15 cellular contexts compared by ENCODE assay signal in genomic region chr6:148064406-148065134, GRCh38.
DNase-seq lines count a peak whose midpoint lies in the region; ATAC-seq and TF ChIP-seq lines count a peak whose summit lies in the region.
"Had no signal": no experiment of that assay in that cellular context is flagged by ENCODE, and none has a peak within 500 bp of the region (broad histone marks: within the 10 kb centered on the region; RNA-seq: fewer than 3 reads in every experiment).

No MANE protein-coding gene starts in this region.

- H3K27ac ChIP-seq in cardiac muscle cell (no peak overlapping the region), left ventricle myocardium inferior (replicated peaks) (no peak overlapping the region)
- H3K27ac ChIP-seq: HL-60 had no signal

- intact Hi-C loops in left ventricle myocardium inferior (cut with micrococcal nuclease) = no loop called here

- no peaks in the 10 kb centered on the region for H3K9me3 ChIP-seq in cardiac muscle cell (ENCODE audit: low read depth)
- H3K9me3 ChIP-seq in left ventricle myocardium inferior (replicated peaks) = peaks cover 24% of the 10 kb centered on the region

- H3K27me3 ChIP-seq in cardiac muscle cell (no peaks in the 10 kb centered on the region), left ventricle myocardium inferior (ENCODE audit: low read depth) (peaks cover 11% of the 10 kb centered on the region)

- ATAC-seq in HG03432 (IDR thresholded peaks at IDR 0.05; ENCODE audit: unreplicated experiment) = no peak
- ATAC-seq: GM12878 had no signal

- H3K4me3 ChIP-seq in cardiac muscle cell = no peak overlapping the region
- H3K4me3 ChIP-seq in left ventricle myocardium inferior = no peak overlapping the region
- H3K4me3 ChIP-seq: GM12878 had no signal

- in situ Hi-C loops in ACHN (cut with HindIII; ENCODE audit: low pct_ligation_motif_present, low pct_unique_long_range_greater_than_20kb, low sequenced_read_pairs) = no loop called here

- DNase-seq in cardiac muscle cell (ENCODE audit: low read depth in 1 of 2, low spot score in 1 of 2) (peak; percentile 21 to 76), left ventricle myocardium inferior (no peak), T1000 (lab: John Stamatoyannopoulos, UW) (peak; percentile 26), iris pigment epithelial cell (ENCODE audit: low read depth) (peak; percentile 73), ACHN (no peak), NCI-H1048 (lab: John Stamatoyannopoulos, UW) (no peak), AML-193 (lab: John Stamatoyannopoulos, UW) (no peak)
- DNase-seq: DMS53; effector CD8-positive, alpha-beta T cell; glutamatergic neuron; GOT3; T-helper 2 cell had no signal

- no peaks in the 10 kb centered on the region for H3K36me3 ChIP-seq in cardiac muscle cell
- no peaks in the 10 kb centered on the region for H3K36me3 ChIP-seq in left ventricle myocardium inferior

- TF ChIP-seq CTCF in cardiac muscle cell (IDR thresholded peaks at IDR 0.05; ENCODE audit: low read depth, low read length) (no peak), left ventricle myocardium inferior (IDR thresholded peaks at IDR 0.05; ENCODE audit: borderline replicate concordance) (no peak)

- no peaks in the 10 kb centered on the region for H3K4me1 ChIP-seq in cardiac muscle cell (ENCODE audit: low read depth)
- no peaks in the 10 kb centered on the region for H3K4me1 ChIP-seq in left ventricle myocardium inferior

Comparison
In these comparisons a context has a peak if more than half of its experiments do, and no peak if none do; other contexts are left out.
1. DNase-seq: peak in cardiac muscle cell (2 of 2), T1000 (single experiment) and iris pigment epithelial cell (single experiment); none in left ventricle myocardium inferior (single experiment), ACHN (single experiment), NCI-H1048 (single experiment) and AML-193 (0 of 2).